ENCODE assay signal across 1 cellular context in genomic region chr13:66532146-66532545, GRCh38.
TF ChIP-seq lines count a peak whose summit lies in the region.

No MANE protein-coding gene starts in this region.

TF ChIP-seq in GM23338, 12 proteins besides CTCF, POLR2A, EP300 and RAD21 (continued from another document):
- no peak for TF ChIP-seq ZNF462 (CRISPR knock-in tag; IDR thresholded peaks at IDR 0.05)
- TF ChIP-seq NANOG (IDR thresholded peaks at IDR 0.05; ENCODE audit: borderline replicate concordance): no peak
